Comparison of ENCODE assay signal across 8 cellular contexts in the genomic region with DNA sequence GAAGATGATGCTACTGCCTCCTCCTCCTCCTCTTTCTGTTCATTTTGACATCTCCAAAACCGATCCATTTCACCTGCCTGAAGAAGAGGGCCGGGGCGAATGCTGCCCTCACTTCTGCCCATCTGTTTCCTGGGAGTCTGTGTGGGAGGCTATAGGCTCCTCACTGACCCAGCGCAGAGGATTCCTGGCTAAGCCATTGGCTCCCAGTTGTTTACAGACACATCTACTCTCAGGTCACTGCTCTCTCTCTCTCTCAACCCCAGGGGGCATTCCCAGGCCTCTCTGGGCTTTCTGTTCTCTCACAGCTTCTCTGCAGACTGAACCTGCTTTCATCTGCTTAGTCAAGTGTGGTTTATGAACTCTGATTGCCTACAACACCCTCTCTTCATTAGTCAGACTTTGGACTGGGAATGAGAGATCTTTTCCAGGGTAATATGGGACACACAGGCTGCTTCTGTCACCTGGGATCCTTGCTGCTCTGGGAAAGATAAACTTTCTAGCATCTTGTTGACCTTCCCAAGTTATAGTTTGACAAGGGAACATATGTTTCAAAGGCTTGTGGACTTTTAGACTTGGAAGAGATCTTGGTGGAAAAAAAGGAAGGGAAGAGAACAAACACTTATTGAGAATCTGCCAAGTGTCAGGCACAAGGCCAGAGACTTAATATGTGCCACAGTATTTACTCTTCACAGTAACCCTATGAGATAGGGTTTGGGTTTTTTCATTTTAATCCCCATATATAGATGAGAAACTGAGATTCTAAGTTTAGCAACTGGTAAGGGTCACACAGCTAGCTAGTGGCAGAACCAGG. TPM values are rescaled to one million over a fixed set of nuclear protein-coding genes. Genes with fewer than 3 reads are reported as not detected.
DNase-seq lines count a peak whose midpoint lies in the region; ATAC-seq and TF ChIP-seq lines count a peak whose summit lies in the region.

No MANE protein-coding gene starts in this region.

- no peak overlapping the region for H3K9ac ChIP-seq in HUES48 (ENCODE audit: low read depth, low read length)

- 60 to 65% methylated on average over 4 of the region's 4 CpGs for whole genome bisulfite sequencing in esophagus, 2 donors

- peak; percentile 49 for ATAC-seq in GM21526 (IDR thresholded peaks at IDR 0.05; ENCODE audit: low FRiP score, unreplicated experiment)
- ATAC-seq in activated CD4-positive, alpha-beta T cell treated with anti-CD3 and anti-CD28 coated beads for 36 hours = peak; percentile 79

- 0 out of 2 replicates have a peak, but pooled peaks cover 3% of the 10 kb centered on the region for H3K4me1 ChIP-seq in HUES48 (ENCODE audit: control insufficient read depth, insufficient read depth, low read length)
- peaks cover 3 to 10% of the 10 kb centered on the region in 2 donors for H3K4me1 ChIP-seq in esophagus (ENCODE audit: control insufficient read depth in 2 of 2, insufficient read depth in 2 of 2, low read length in 1 of 2)

- no peaks in the 10 kb centered on the region for H3K27me3 Mint-ChIP-seq in activated CD4-positive, alpha-beta T cell treated with anti-CD3 and anti-CD28 coated beads for 36 hours
- peaks cover 9% of the 10 kb centered on the region for H3K27me3 Mint-ChIP-seq in chondrocyte (ENCODE audit: low read depth)

- DNase-seq in GM10248 (ENCODE audit: extremely low spot score) (peak; percentile 53), retina (peak; percentile 88), chondrocyte (ENCODE audit: low spot score) (no peak), RWPE1 (ENCODE audit: low spot score) (no peak)
- DNase-seq in activated CD4-positive, alpha-beta T cell treated with anti-CD3 and anti-CD28 coated beads for 36 hours = peak; percentile 84

- peaks cover 59% of the 10 kb centered on the region for H3K4me1 Mint-ChIP-seq in activated CD4-positive, alpha-beta T cell treated with anti-CD3 and anti-CD28 coated beads for 36 hours
- H3K4me1 Mint-ChIP-seq in chondrocyte (ENCODE audit: low read depth) = peaks cover 21% of the 10 kb centered on the region

- peak overlapping the region; percentile 94 for H3K27ac Mint-ChIP-seq in activated CD4-positive, alpha-beta T cell treated with anti-CD3 and anti-CD28 coated beads for 36 hours
- H3K27ac Mint-ChIP-seq in chondrocyte (ENCODE audit: unreplicated experiment) = no peak overlapping the region

- H3K36me3 ChIP-seq in HUES48 (ENCODE audit: control insufficient read depth, insufficient read depth, low read length) = no peaks in the 10 kb centered on the region
- H3K36me3 ChIP-seq in esophagus (ENCODE audit: control insufficient read depth in 2 of 2, insufficient read depth in 2 of 2, low read length in 1 of 2) = no peaks in the 10 kb centered on the region

- CTCF ChIA-PET in GM10248 (lab: Yijun Ruan, JAX) (interaction anchor here (1.4 to 5.2 kb wide), 11 partner anchors 8 to 136 kb away, joined by 3 to 68 read pairs (median 4); a partner anchor contains a TSS), RWPE1 (lab: Yijun Ruan, JAX) (interaction anchor here (2.4 kb wide), 1 partner anchor 7 kb away, joined by 14 read pairs; no protein-coding TSS in a partner anchor)
- CTCF ChIA-PET in activated CD4-positive, alpha-beta T cell treated with anti-CD3 and anti-CD28 coated beads for 36 hours (lab: Charles Lee) = interaction anchor here (0.6 to 3.0 kb wide), 6 partner anchors 22 to 78 kb away, joined by 3 to 11 read pairs (median 4); no protein-coding TSS in a partner anchor

- TF ChIP-seq CTCF in GM10248 (IDR thresholded peaks at IDR 0.05; ENCODE audit: control extremely low read depth, extremely low read depth, low read depth, missing control alignments) (no peak), chondrocyte (IDR thresholded peaks at IDR 0.05) (no peak), RWPE1 (conservative IDR thresholded peaks at IDR 0.05; ENCODE audit: low read depth) (no peak)

- H3K9me3 Mint-ChIP-seq in activated CD4-positive, alpha-beta T cell treated with anti-CD3 and anti-CD28 coated beads for 36 hours (ENCODE audit: low read depth) = no peaks in the 10 kb centered on the region
- H3K9me3 Mint-ChIP-seq in chondrocyte (ENCODE audit: low read depth) = no peaks in the 10 kb centered on the region

- H3K9me3 ChIP-seq in HUES48 (ENCODE audit: control insufficient read depth, insufficient read depth, low read length) (no peaks in the 10 kb centered on the region), esophagus (ENCODE audit: control insufficient read depth in 2 of 2, insufficient read depth in 1 of 2, low read depth in 1 of 2, low read length in 1 of 2) (no peaks in the 10 kb centered on the region)

- no peaks in the 10 kb centered on the region for H3K36me3 Mint-ChIP-seq in activated CD4-positive, alpha-beta T cell treated with anti-CD3 and anti-CD28 coated beads for 36 hours (ENCODE audit: low read depth)
- peaks cover 2% of the 10 kb centered on the region for H3K36me3 Mint-ChIP-seq in chondrocyte (ENCODE audit: low read depth)

- POLR2A ChIA-PET in GM10248 (lab: Yijun Ruan, JAX) = interaction anchor here (0.5 to 1.9 kb wide), 5 partner anchors 10 to 1831 kb away, joined by 4 to 6 read pairs (median 5); a partner anchor contains a TSS
- POLR2A ChIA-PET in activated CD4-positive, alpha-beta T cell treated with anti-CD3 and anti-CD28 coated beads for 36 hours (lab: Charles Lee) = interaction anchor here (1.0 kb wide), 2 partner anchors 23 to 36 kb away, joined by 3 read pairs; no protein-coding TSS in a partner anchor
- POLR2A ChIA-PET in RWPE1 (lab: Yijun Ruan, JAX; ENCODE audit: low non-redundant PET) = interaction anchor here (0.6 kb wide), 1 partner anchor 14 kb away, joined by 5 read pairs; no protein-coding TSS in a partner anchor

- no peak overlapping the region for H3K4me3 ChIP-seq in HUES48 (ENCODE audit: low read depth, low read length)
- no peak overlapping the region for H3K4me3 ChIP-seq in esophagus (ENCODE audit: low read depth in 1 of 2, low read length in 2 of 2)

- peak overlapping the region; percentile 64 for H3K27ac ChIP-seq in HUES48 (ENCODE audit: low read depth, low read length)
- H3K27ac ChIP-seq in esophagus (ENCODE audit: low read depth in 2 of 2, low read length in 1 of 2) = peak overlapping the region; percentile 2 to 49
- H3K27ac ChIP-seq in RWPE1 = no peak overlapping the region

- peak overlapping the region; percentile 9 for H3K4me3 Mint-ChIP-seq in activated CD4-positive, alpha-beta T cell treated with anti-CD3 and anti-CD28 coated beads for 36 hours
- H3K4me3 Mint-ChIP-seq in chondrocyte (ENCODE audit: unreplicated experiment) = no peak overlapping the region

- H3K27me3 ChIP-seq in HUES48 (ENCODE audit: control insufficient read depth, insufficient read depth, low read length) (no peaks in the 10 kb centered on the region), esophagus (ENCODE audit: control insufficient read depth in 1 of 2, insufficient read depth in 2 of 2, low read length in 2 of 2) (no peaks in the 10 kb centered on the region)

- intact Hi-C loops in activated CD4-positive, alpha-beta T cell treated with anti-CD3 and anti-CD28 coated beads for 36 hours (cut with DNase I, micrococcal nuclease) = loop anchor here in 1 of 2 experiments (1.0 kb wide), 1 partner anchor 23 kb away; no protein-coding TSS in a partner anchor

RNA-seq across cellular contexts. Expression of a gene that starts 30.2 kb away (rescaled TPM):
- 10 to 100 TPM; 51.1 to 51.7 TPM for total RNA-seq in activated CD4-positive, alpha-beta T cell treated with anti-CD3 and anti-CD28 coated beads for 36 hours
- polyA plus RNA-seq in esophagus = 10 to 100 TPM; 14.0 to 15.0 TPM
- total RNA-seq in chondrocyte = 27.6 to 30.6 TPM (median 28.7 TPM) in 3 replicates

Comparison
In these comparisons a context has a peak if more than half of its experiments do, and no peak if none do; other contexts are left out.
1. DNase-seq: peak in GM10248 (single experiment), activated CD4-positive, alpha-beta T cell treated with anti-CD3 and anti-CD28 coated beads for 36 hours (single experiment) and retina (single experiment); none in chondrocyte (single experiment) and RWPE1 (single experiment).